17 cellular contexts compared by ENCODE assay signal in genomic region chr10:102413806-102414561, GRCh38. TPM values are rescaled to one million over a fixed set of nuclear protein-coding genes. Genes with fewer than 3 reads are reported as not detected.
DNase-seq lines count a peak whose midpoint lies in the region; ATAC-seq and TF ChIP-seq lines count a peak whose summit lies in the region.
"Had no signal": no experiment of that assay in that cellular context is flagged by ENCODE, and none has a peak within 500 bp of the region (broad histone marks: within the 10 kb centered on the region; RNA-seq: fewer than 3 reads in every experiment).

No MANE protein-coding gene starts in this region.

- no peaks in the 10 kb centered on the region for H3K9me3 Mint-ChIP-seq in neural progenitor cell
- H3K9me3 Mint-ChIP-seq: CD4-positive, alpha-beta T cell had no signal

- peaks cover 20% of the 10 kb centered on the region for H3K4me1 ChIP-seq in left ventricle myocardium inferior
- peaks cover 45% of the 10 kb centered on the region for H3K4me1 ChIP-seq in neural progenitor cell
- H3K4me1 ChIP-seq in hepatocyte (ENCODE audit: insufficient read depth), result peaks cover 8% of the 10 kb centered on the region

- H3K4me1 Mint-ChIP-seq in neural progenitor cell, result peaks cover 82% of the 10 kb centered on the region

- peaks cover 34% of the 10 kb centered on the region for H3K27me3 Mint-ChIP-seq in neural progenitor cell (ENCODE audit: insufficient read depth, low read depth)

- H3K36me3 ChIP-seq in left ventricle myocardium inferior, result no peaks in the 10 kb centered on the region
- H3K36me3 ChIP-seq in neural progenitor cell, result no peaks in the 10 kb centered on the region
- no peaks in the 10 kb centered on the region for H3K36me3 ChIP-seq in hepatocyte (replicated peaks; ENCODE audit: insufficient read depth, low read depth)
- H3K36me3 ChIP-seq: BE2C had no signal

- TF ChIP-seq CTCF in left ventricle myocardium inferior (IDR thresholded peaks at IDR 0.05; ENCODE audit: borderline replicate concordance) (no peak), neural progenitor cell (IDR thresholded peaks at IDR 0.05) (no peak), omental fat pad (IDR thresholded peaks at IDR 0.05) (no peak), hepatocyte (IDR thresholded peaks at IDR 0.05; ENCODE audit: poor library complexity) (no peak)

- H4K20me1 ChIP-seq in neural progenitor cell (ENCODE audit: low read depth) (peaks cover 18% of the 10 kb centered on the region), hepatocyte (ENCODE audit: insufficient read depth, poor library complexity, severe bottlenecking) (no peaks in the 10 kb centered on the region)

- intact Hi-C loops in left ventricle myocardium inferior (cut with micrococcal nuclease) (no loop called here), left cardiac atrium (cut with DNase I) (no loop called here)

- ATAC-seq in left cardiac atrium, result no peak
- no peak for ATAC-seq in omental fat pad (ENCODE audit: low FRiP score)
- no peak for ATAC-seq in HG02763 (IDR thresholded peaks at IDR 0.05; ENCODE audit: unreplicated experiment)
- ATAC-seq in GM18511 (IDR thresholded peaks at IDR 0.05; ENCODE audit: unreplicated experiment), result no peak

- DNase-seq in left ventricle myocardium inferior (peak; percentile 9), left cardiac atrium (no peak), neural progenitor cell (ENCODE audit: low spot score) (peak; percentile 70), omental fat pad (ENCODE audit: low spot score) (no peak), hepatocyte (ENCODE audit: low spot score) (no peak)
- DNase-seq: Caco-2; CD4-positive, alpha-beta T cell; EL; HCEC 1CT; NCI-H187 had no signal

- H3K27ac ChIP-seq in left ventricle myocardium inferior (replicated peaks) (no peak overlapping the region), cingulate gyrus (ENCODE audit: low read depth, low read length) (peak overlapping the region; percentile 19), neural progenitor cell (no peak overlapping the region), hepatocyte (no peak overlapping the region)
- H3K27ac ChIP-seq: GM23248 had no signal

- H2AFZ ChIP-seq in neural progenitor cell (replicated peaks), result no peak overlapping the region
- no peak overlapping the region for H2AFZ ChIP-seq in hepatocyte
- H2AFZ ChIP-seq: GM23248 had no signal

- H3K4me3 ChIP-seq in left ventricle myocardium inferior (no peak overlapping the region), neural progenitor cell (no peak overlapping the region), hepatocyte (no peak overlapping the region)
- H3K4me3 ChIP-seq: GM12878, GM23248, K562 had no signal

- no peaks in the 10 kb centered on the region for H3K79me2 ChIP-seq in neural progenitor cell (ENCODE audit: low read depth)
- H3K79me2 ChIP-seq in hepatocyte, result no peaks in the 10 kb centered on the region

- H3K27me3 ChIP-seq in left ventricle myocardium inferior (ENCODE audit: low read depth) (peaks cover 100% of the 10 kb centered on the region), neural progenitor cell (peaks cover 52% of the 10 kb centered on the region), hepatocyte (peaks cover 36% of the 10 kb centered on the region)
- H3K27me3 ChIP-seq: BE2C had no signal

- H3K9ac ChIP-seq in neural progenitor cell, result no peak overlapping the region
- H3K9ac ChIP-seq: GM23248 had no signal

- peak overlapping the region; percentile 92 for H3K27ac Mint-ChIP-seq in neural progenitor cell
- H3K27ac Mint-ChIP-seq: CD4-positive, alpha-beta T cell had no signal

- H3K4me2 ChIP-seq in neural progenitor cell (peak overlapping the region; percentile 55), hepatocyte (no peak overlapping the region)

- WGBS in hepatocyte (ENCODE audit: low lambda C conversion rate, missing lambda C conversion rate), result 83% methylated on average over 13 of the region's 16 CpGs

- no peaks in the 10 kb centered on the region for H3K9me3 ChIP-seq in left ventricle myocardium inferior (replicated peaks)
- no peaks in the 10 kb centered on the region for H3K9me3 ChIP-seq in neural progenitor cell (ENCODE audit: low read depth)
- no peaks in the 10 kb centered on the region for H3K9me3 ChIP-seq in hepatocyte (ENCODE audit: low read depth)
- H3K9me3 ChIP-seq: BE2C, Caco-2 had no signal

- H3K9me2 ChIP-seq in hepatocyte (replicated peaks; ENCODE audit: insufficient read depth), result no peaks in the 10 kb centered on the region

- peak overlapping the region; percentile 41 for H3K4me3 Mint-ChIP-seq in neural progenitor cell

- H3K36me3 Mint-ChIP-seq in neural progenitor cell, result no peaks in the 10 kb centered on the region

- peaks cover 43% of the 10 kb centered on the region for H3F3A ChIP-seq in neural progenitor cell (ENCODE audit: low read depth)

RNA-seq across cellular contexts. Expression of gene PSD, which starts 4.6 kb away (rescaled TPM):
- total RNA-seq in left ventricle myocardium inferior (0.93 TPM), left cardiac atrium (1 to 10 TPM; 2.3 to 3.4 TPM), neural progenitor cell (ENCODE audit: low replicate concordance) (0.09 and 2.8 TPM in 2 replicates), omental fat pad (1 to 10 TPM in 2 of 4 donors, under 1 TPM in 1, not detected in 1; 0.44 to 1.6 (median 1.1) TPM), hepatocyte (9.9 and 13.1 TPM in 2 replicates)
- 20.1 and 21.5 TPM in 2 replicates for polyA plus RNA-seq in hepatocyte

RNA-seq across cellular contexts. Expression of gene FBXL15, which starts 6.7 kb away (rescaled TPM):
- 12.3 TPM for total RNA-seq in left ventricle myocardium inferior
- total RNA-seq in left cardiac atrium, result 10 to 100 TPM; 13.1 to 14.0 TPM
- 4.4 and 12.2 TPM in 2 replicates for total RNA-seq in neural progenitor cell (ENCODE audit: low replicate concordance)
- 10 to 100 TPM; 11.7 to 16.8 (median 15.0) TPM for total RNA-seq in omental fat pad
- total RNA-seq in hepatocyte, result 16.3 and 25.0 TPM in 2 replicates
- polyA plus RNA-seq in hepatocyte, result 42.3 and 47.4 TPM in 2 replicates

RNA-seq across cellular contexts. Expression of gene CUEDC2, which starts 18.4 kb away (rescaled TPM):
- total RNA-seq in left ventricle myocardium inferior, result 72.3 TPM
- total RNA-seq in left cardiac atrium, result 10 to 100 TPM; 61.8 to 66.3 TPM
- 64.0 and 97.4 TPM in 2 replicates for total RNA-seq in neural progenitor cell (ENCODE audit: low replicate concordance)
- 10 to 100 TPM; 41.1 to 51.6 (median 47.2) TPM for total RNA-seq in omental fat pad
- 37.9 and 45.4 TPM in 2 replicates for total RNA-seq in hepatocyte
- polyA plus RNA-seq in hepatocyte, result 77.9 and 79.9 TPM in 2 replicates

RNA-seq across cellular contexts. Expression of gene NFKB2, which starts 18.5 kb away (rescaled TPM):
- total RNA-seq in left ventricle myocardium inferior, result 11.0 TPM
- total RNA-seq in left cardiac atrium, result 10 to 100 TPM; 16.1 to 24.9 TPM
- total RNA-seq in neural progenitor cell (ENCODE audit: low replicate concordance), result 4.0 and 14.9 TPM in 2 replicates
- total RNA-seq in omental fat pad, result 10 to 100 TPM; 13.7 to 54.4 (median 28.8) TPM
- total RNA-seq in hepatocyte, result 13.0 and 23.2 TPM in 2 replicates
- 27.4 and 29.6 TPM in 2 replicates for polyA plus RNA-seq in hepatocyte

RNA-seq across cellular contexts. Expression of gene C10orf95, which starts 37.4 kb away (rescaled TPM):
- total RNA-seq in left ventricle myocardium inferior, result not detected
- total RNA-seq in left cardiac atrium, result not detected
- not detected in 2 replicates for total RNA-seq in neural progenitor cell (ENCODE audit: low replicate concordance)
- total RNA-seq in omental fat pad, result under 1 TPM in 1 of 4 donors, not detected in 3; 0.84 TPM
- total RNA-seq in hepatocyte, result 5.6 and 7.7 TPM in 2 replicates
- 5.2 and 8.3 TPM in 2 replicates for polyA plus RNA-seq in hepatocyte
- total RNA-seq: GM23248 had no signal
- polyA plus RNA-seq: GM23248 had no signal

Comparison
In these comparisons a context has a peak if more than half of its experiments do, and no peak if none do; other contexts are left out.
1. DNase-seq: peak in left ventricle myocardium inferior (single experiment) and neural progenitor cell (single experiment); none in left cardiac atrium (single experiment), omental fat pad (single experiment) and hepatocyte (single experiment).